ENCODE assay signal across 18 cellular contexts in the genomic region with DNA sequence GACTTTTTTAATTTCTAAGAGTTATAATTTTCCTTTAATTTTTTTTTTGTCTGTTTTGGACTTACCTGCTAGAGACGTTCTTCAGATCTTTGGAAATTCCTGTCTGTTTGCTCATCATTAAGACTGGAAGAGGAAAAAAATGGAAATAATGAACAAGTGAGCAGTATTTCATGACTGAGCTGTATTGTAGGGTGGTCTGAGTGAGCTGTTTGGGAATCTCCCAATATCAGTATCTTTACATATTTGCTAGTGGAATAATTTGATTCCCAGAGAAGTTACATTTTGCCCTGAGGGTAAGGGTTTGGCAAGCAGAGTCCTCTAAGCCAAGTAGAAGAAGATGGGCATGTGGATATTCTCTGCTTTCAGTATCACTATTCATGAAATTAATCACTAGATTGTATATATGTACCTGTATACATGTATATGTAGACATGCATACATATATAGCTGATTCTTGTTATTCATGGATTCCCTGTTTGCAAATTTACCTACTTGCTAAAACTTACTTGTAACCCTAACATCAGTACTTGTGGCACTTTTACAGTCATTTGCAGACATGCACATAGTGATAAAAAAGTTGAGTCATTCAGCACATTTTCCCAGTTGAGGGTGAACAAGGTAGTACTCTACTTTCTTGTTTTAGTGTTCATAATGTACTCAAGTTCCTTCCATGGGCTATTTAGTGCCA. TPM values are rescaled to one million over a fixed set of nuclear protein-coding genes. Genes with fewer than 3 reads are reported as not detected.
DNase-seq lines count a peak whose midpoint lies in the region; ATAC-seq, FAIRE-seq and TF ChIP-seq lines count a peak whose summit lies in the region.
"Had no signal": no experiment of that assay in that cellular context is flagged by ENCODE, and none has a peak within 500 bp of the region (broad histone marks: within the 10 kb centered on the region; RNA-seq: fewer than 3 reads in every experiment).

No MANE protein-coding gene starts in this region.

- no peaks in the 10 kb centered on the region for H3K27me3 Mint-ChIP-seq in osteocyte (ENCODE audit: unreplicated experiment)

- peaks cover 10 to 34% of the 10 kb centered on the region in 2 donors for H3K9me3 Mint-ChIP-seq in activated naive CD4-positive, alpha-beta T cell treated with anti-CD3 and anti-CD28 coated beads, Interleukin-2, amount 50 U/mL, for 72 hours
- H3K9me3 Mint-ChIP-seq in osteocyte (ENCODE audit: unreplicated experiment) = peaks cover 22% of the 10 kb centered on the region

- no peaks in the 10 kb centered on the region for H3K36me3 ChIP-seq in bronchial epithelial cell (ENCODE audit: control insufficient read depth, insufficient read depth, low read length)

- no peaks in the 10 kb centered on the region for H3K4me1 Mint-ChIP-seq in osteocyte (ENCODE audit: unreplicated experiment)
- H3K4me1 Mint-ChIP-seq: H9 had no signal

- peak; percentile 58 to 90 for ATAC-seq in activated naive CD4-positive, alpha-beta T cell treated with anti-CD3 and anti-CD28 coated beads, Interleukin-2, amount 50 U/mL, for 72 hours
- peak; percentile 58 for ATAC-seq in HG02610 (IDR thresholded peaks at IDR 0.05; ENCODE audit: unreplicated experiment)

- no peak overlapping the region for H3K27ac Mint-ChIP-seq in activated naive CD4-positive, alpha-beta T cell treated with anti-CD3 and anti-CD28 coated beads, Interleukin-2, amount 50 U/mL, for 72 hours
- no peak overlapping the region for H3K27ac Mint-ChIP-seq in osteocyte (ENCODE audit: unreplicated experiment)
- H3K27ac Mint-ChIP-seq: CD14-positive monocyte, H9 had no signal

- no peaks in the 10 kb centered on the region for H3K27me3 ChIP-seq in bronchial epithelial cell (ENCODE audit: control insufficient read depth, insufficient read depth, low read length)

- no peak for TF ChIP-seq CTCF in bronchial epithelial cell (IDR thresholded peaks at IDR 0.05; ENCODE audit: insufficient read depth, low read length, severe bottlenecking)
- TF ChIP-seq CTCF in osteocyte (IDR thresholded peaks at IDR 0.05) = no peak

- H3K4me3 Mint-ChIP-seq in osteocyte (ENCODE audit: unreplicated experiment) = no peak overlapping the region
- H3K4me3 Mint-ChIP-seq: CD14-positive monocyte, H9 had no signal

- peaks cover 12 to 44% of the 10 kb centered on the region in 2 donors for H3K36me3 Mint-ChIP-seq in activated naive CD4-positive, alpha-beta T cell treated with anti-CD3 and anti-CD28 coated beads, Interleukin-2, amount 50 U/mL, for 72 hours
- peaks cover 6% of the 10 kb centered on the region for H3K36me3 Mint-ChIP-seq in osteocyte (ENCODE audit: unreplicated experiment)

- DNase-seq in activated naive CD4-positive, alpha-beta T cell treated with anti-CD3 and anti-CD28 coated beads, Interleukin-2, amount 50 U/mL, for 72 hours (ENCODE audit: low spot score in 2 of 2) = no peak
- DNase-seq in activated naive CD4-positive, alpha-beta T cell (lab: John Stamatoyannopoulos, UW) = no peak
- DNase-seq in bronchial epithelial cell (ENCODE audit: low read depth) (peak; percentile 18), GM03348 (ENCODE audit: low spot score) (no peak), osteocyte (ENCODE audit: extremely low spot score, unreplicated experiment) (no peak), DMS153 treated with DMSO at 0.1 percent for 48 hours (lab: John Stamatoyannopoulos, UW; ENCODE audit: unreplicated experiment) (no peak)
- DNase-seq: AML-193, DND-41, H9, NCI-H1048, NCI-H1436, NCI-H1930, NCI-H526 had no signal

- H3K4me3 ChIP-seq in bronchial epithelial cell (ENCODE audit: low read depth, low read length) = no peak overlapping the region

- FAIRE-seq in bronchial epithelial cell (lab: Jason Lieb, UNC) = peak; percentile 13
- FAIRE-seq: G401.6, GM19239 had no signal

RNA-seq across cellular contexts. Expression of a gene that starts 13.5 kb away (rescaled TPM):
- not detected for total RNA-seq in activated naive CD4-positive, alpha-beta T cell treated with anti-CD3 and anti-CD28 coated beads, Interleukin-2, amount 50 U/mL, for 72 hours
- total RNA-seq in bronchial epithelial cell (not detected in 2 replicates), osteocyte (not detected in 2 replicates)
- total RNA-seq: H9, HT1080 had no signal

RNA-seq across cellular contexts. Expression of a gene that starts 34.6 kb away (rescaled TPM):
- total RNA-seq in activated naive CD4-positive, alpha-beta T cell treated with anti-CD3 and anti-CD28 coated beads, Interleukin-2, amount 50 U/mL, for 72 hours = 10 to 100 TPM; 24.8 to 30.0 TPM
- total RNA-seq in bronchial epithelial cell (15.8 and 17.5 TPM in 2 replicates), osteocyte (20.3 and 22.1 TPM in 2 replicates)
